Comparison of ENCODE assay signal across 20 cellular contexts in genomic region chr13:53254495-53254894, GRCh38.
DNase-seq lines count a peak whose midpoint lies in the region; ATAC-seq lines count a peak whose summit lies in the region.
"Had no signal": no experiment of that assay in that cellular context is flagged by ENCODE, and none has a peak within 500 bp of the region (broad histone marks: within the 10 kb centered on the region; RNA-seq: fewer than 3 reads in every experiment).

No MANE protein-coding gene starts in this region.

- H2BK15ac ChIP-seq in mesendoderm (replicated peaks; ENCODE audit: low read depth), result no peak overlapping the region

- H3K9me2 ChIP-seq in GM23248 (ENCODE audit: insufficient read depth), result no peaks in the 10 kb centered on the region

- no peaks in the 10 kb centered on the region for H3K36me3 ChIP-seq in GM23248 (ENCODE audit: low read depth)
- no peaks in the 10 kb centered on the region for H3K36me3 ChIP-seq in mesendoderm (ENCODE audit: control insufficient read depth, insufficient read depth, low read length)
- H3K36me3 ChIP-seq: heart right ventricle, SJSA1, uterus had no signal

- no peak overlapping the region for H3K18ac ChIP-seq in mesendoderm (ENCODE audit: low read length)

- peak; percentile 6 for DNase-seq in GM23248
- DNase-seq in HuH-7 (ENCODE audit: low spot score), result peak; percentile 10
- peak; percentile 5 for DNase-seq in astrocyte of the hippocampus (ENCODE audit: low read depth, low spot score)
- peak; percentile 31 for DNase-seq in mesendoderm
- no peak for DNase-seq in activated effector memory CD4-positive, alpha-beta T cell treated with anti-CD3 and anti-CD28 coated beads, Interleukin-2, amount 50 U/mL, for 16 hours
- no peak for DNase-seq in NCI-H510A (lab: John Stamatoyannopoulos, UW)
- DNase-seq: activated CD4-positive, CD25-positive, alpha-beta regulatory T cell treated with anti-CD3 and anti-CD28 coated beads, Interleukin-2, amount 50 U/mL, for 72 hours; activated CD8-positive, alpha-beta memory T cell treated with anti-CD3 and anti-CD28 coated beads, Interleukin-2, amount 10 ng/mL, durations not matched to agents 7 days and 5 days; activated effector memory CD4-positive, alpha-beta T cell treated with Interleukin-2 at 50 U/mL for 16 hours; anterior cingulate cortex; EL; heart right ventricle; NCI-H1930; NCI-H446 treated with DMSO at 0.1 percent for 48 hours; stimulated activated CD4-positive, alpha-beta T cell treated with anti-CD3 and anti-CD28 coated beads, Interleukin-4, amount 100 ng/mL, for 4 hours; T-helper 9 cell; uterus had no signal

- H4K20me1 ChIP-seq in GM23248 (ENCODE audit: insufficient read depth), result no peaks in the 10 kb centered on the region

- H3K4me2 ChIP-seq in GM23248 (ENCODE audit: unreplicated experiment), result no peak overlapping the region
- no peak overlapping the region for H3K4me2 ChIP-seq in mesendoderm (ENCODE audit: low read length)
- H3K4me2 ChIP-seq: smooth muscle cell had no signal

- H3K27me3 ChIP-seq in GM23248 (replicated peaks; ENCODE audit: insufficient read depth) (no peaks in the 10 kb centered on the region), mesendoderm (ENCODE audit: insufficient read depth, low read length, poor library complexity) (no peaks in the 10 kb centered on the region)
- H3K27me3 ChIP-seq: SJSA1 had no signal

- no peak overlapping the region for H3K56ac ChIP-seq in mesendoderm (ENCODE audit: low read length)

- in situ Hi-C loops in GM23248 (cut with MboI), result no loop called here

- no peaks in the 10 kb centered on the region for H3K79me1 ChIP-seq in mesendoderm (ENCODE audit: low read length)

- no peaks in the 10 kb centered on the region for H3F3A ChIP-seq in GM23248 (ENCODE audit: insufficient read depth)

- H4K5ac ChIP-seq in mesendoderm (ENCODE audit: low read length), result no peak overlapping the region

- no peak overlapping the region for H3K4ac ChIP-seq in mesendoderm (ENCODE audit: low read depth, low read length)

- WGBS in GM23248 (ENCODE audit: low coverage in 1 of 2, low lambda C conversion rate in 2 of 2, missing lambda C conversion rate in 2 of 2), 2 experiments, result 44 to 51% methylated on average over 4 of the region's 4 CpGs
- no CpG with 5 or more reads among the region's 4 CpGs for WGBS in mesendoderm (ENCODE audit: extremely low coverage, insufficient coverage, low lambda C conversion rate)

- H3K9ac ChIP-seq in GM23248, result no peak overlapping the region
- H3K9ac ChIP-seq in mesendoderm (ENCODE audit: low read length), result no peak overlapping the region

- H3K4me1 ChIP-seq in GM23248 (ENCODE audit: insufficient read depth), result no peaks in the 10 kb centered on the region
- H3K4me1 ChIP-seq in mesendoderm (ENCODE audit: control insufficient read depth, low read depth, low read length), result no peaks in the 10 kb centered on the region
- H3K4me1 ChIP-seq: heart right ventricle, SJSA1, uterus had no signal

- no peak overlapping the region for H2AK5ac ChIP-seq in mesendoderm (ENCODE audit: low read length)

- no peak overlapping the region for H2BK5ac ChIP-seq in mesendoderm (ENCODE audit: low read length)

- H3K79me2 ChIP-seq in GM23248 (ENCODE audit: insufficient read depth) (no peaks in the 10 kb centered on the region), mesendoderm (ENCODE audit: control insufficient read depth, insufficient read depth, low read length) (no peaks in the 10 kb centered on the region)

- no peak overlapping the region for H2BK120ac ChIP-seq in mesendoderm (ENCODE audit: low read depth, low read length)

- no peak overlapping the region for H2AFZ ChIP-seq in GM23248

- H4K8ac ChIP-seq in mesendoderm (ENCODE audit: low read depth, low read length), result no peak overlapping the region

- H3K23ac ChIP-seq in mesendoderm (ENCODE audit: low read length), result no peak overlapping the region

- ATAC-seq in GM21528 (IDR thresholded peaks at IDR 0.05; ENCODE audit: low FRiP score, unreplicated experiment), result no peak
- ATAC-seq: activated CD8-positive, alpha-beta memory T cell treated with anti-CD3 and anti-CD28 coated beads, Interleukin-2, amount 10 ng/mL, durations not matched to agents 7 days and 5 days; heart right ventricle had no signal

- no peaks in the 10 kb centered on the region for H3K9me3 ChIP-seq in GM23248 (ENCODE audit: low read depth)
- H3K9me3 ChIP-seq: heart right ventricle, SJSA1, uterus had no signal

- H3K4me3 ChIP-seq in GM23248 (no peak overlapping the region), mesendoderm (ENCODE audit: low read length) (no peak overlapping the region)
- H3K4me3 ChIP-seq: heart right ventricle, SJSA1, smooth muscle cell, uterus had no signal

- H3K27ac ChIP-seq in GM23248 (no peak overlapping the region), mesendoderm (ENCODE audit: low read depth, low read length) (no peak overlapping the region)
- H3K27ac ChIP-seq: heart right ventricle, SJSA1, uterus had no signal

Comparison
In these comparisons a context has a peak if more than half of its experiments do, and no peak if none do; other contexts are left out.
1. DNase-seq: peak in GM23248 (single experiment), HuH-7 (single experiment), astrocyte of the hippocampus (single experiment) and mesendoderm (single experiment); none in activated effector memory CD4-positive, alpha-beta T cell treated with anti-CD3 and anti-CD28 coated beads, Interleukin-2, amount 50 U/mL, for 16 hours (single experiment) and NCI-H510A (single experiment).